10 cellular contexts compared by ENCODE assay signal in genomic region chr4:88759039-88759631, GRCh38.
A peak's percentile ranks its signal among the peaks of the same experiment; 100 is the strongest.
DNase-seq lines count a peak whose midpoint lies in the region; ATAC-seq and TF ChIP-seq lines count a peak whose summit lies in the region.
"Had no signal": no experiment of that assay in that cellular context is flagged by ENCODE, and none has a peak within 500 bp of the region (broad histone marks: within the 10 kb centered on the region; RNA-seq: fewer than 3 reads in every experiment).

No MANE protein-coding gene starts in this region.

- H4K5ac ChIP-seq in H9 (ENCODE audit: insufficient read length, low read depth, low read length) = no peak overlapping the region

- H4K8ac ChIP-seq in H9 (replicated peaks; ENCODE audit: insufficient read length, low read depth, low read length) = no peak overlapping the region

- H3K4me1 Mint-ChIP-seq in H9 = peaks cover 24 to 31% of the 10 kb centered on the region in 2 experiments

- DNase-seq in H9 = no peak
- DNase-seq in SK-N-MC (ENCODE audit: low read depth, low spot score) = peak; percentile 96
- DNase-seq in fibroblast of the conjunctiva (ENCODE audit: low read depth) = peak; percentile 59
- DNase-seq in psoas muscle = no peak
- DNase-seq in DMS114 treated with DMSO at 0.1 percent for 48 hours (lab: John Stamatoyannopoulos, UW; ENCODE audit: unreplicated experiment) = no peak
- DNase-seq in medulla oblongata (ENCODE audit: extremely low spot score) = no peak
- DNase-seq: activated T-cell treated with anti-CD3 and anti-CD28 coated beads, Interleukin-2, amount 50 U/mL, for 72 hours; SJCRH30 had no signal

- H3K36me3 ChIP-seq in SK-N-MC (ENCODE audit: insufficient read depth, low read length) (no peaks in the 10 kb centered on the region), psoas muscle (ENCODE audit: insufficient read depth in 1 of 2, low read depth in 1 of 2) (peaks cover 0 to 28% of the 10 kb centered on the region in 2 donors)
- H3K36me3 ChIP-seq: SJCRH30 had no signal

- H3K27me3 Mint-ChIP-seq in H9 (ENCODE audit: low read depth) = no peaks in the 10 kb centered on the region

- H3K9me3 ChIP-seq in H9 (ENCODE audit: control insufficient read depth, low read depth, low read length) (no peaks in the 10 kb centered on the region), SK-N-MC (ENCODE audit: low read depth, low read length) (no peaks in the 10 kb centered on the region), psoas muscle (no peaks in the 10 kb centered on the region)
- H3K9me3 ChIP-seq: SJCRH30 had no signal

- no peak overlapping the region for H3T11ph ChIP-seq in H9 (ENCODE audit: low read length)

- no peak overlapping the region for H2AK5ac ChIP-seq in H9 (ENCODE audit: insufficient read length, low read length)

- H3K4me1 ChIP-seq in H9 (ENCODE audit: insufficient read depth, low read length) (peaks cover 2% of the 10 kb centered on the region; the same call in 1 of the 2 replicates), psoas muscle (peaks cover 24% of the 10 kb centered on the region)

- H3K9ac ChIP-seq in H9 (ENCODE audit: extremely low read depth, insufficient read length, low read length) (no peak overlapping the region), SK-N-MC (ENCODE audit: insufficient read length) (no peak overlapping the region)

- intact Hi-C loops in psoas muscle (cut with DNase I) = no loop called here

- H2BK12ac ChIP-seq in H9 (ENCODE audit: insufficient read length, low read depth, low read length) = no peak overlapping the region

- H4K20me1 ChIP-seq in H9 (ENCODE audit: control insufficient read depth, insufficient read depth, insufficient read length) = no peaks in the 10 kb centered on the region

- no peak overlapping the region for H3K56ac ChIP-seq in H9 (ENCODE audit: insufficient read length, low read depth, low read length)

- H3K4me3 ChIP-seq in SK-N-MC (peak overlapping the region; percentile 71), psoas muscle (peak overlapping the region; percentile 55)
- H3K4me3 ChIP-seq: SJCRH30 had no signal

- WGBS in H9 (ENCODE audit: extremely low coverage, insufficient read length, low lambda C conversion rate) = no CpG with 5 or more reads among the region's 10 CpGs
- 27 to 35% (median 34%) methylated on average over 10 of the region's 10 CpGs for WGBS in psoas muscle, 3 donors

- no peak overlapping the region for H2BK5ac ChIP-seq in H9 (ENCODE audit: insufficient read length, low read length)

- H3K4me3 Mint-ChIP-seq in H9 = peak overlapping the region in 1 of 2 experiments; percentile 13; a peak in 2 of 5 replicates
- H3K4me3 Mint-ChIP-seq: activated T-cell treated with anti-CD3 and anti-CD28 coated beads, Interleukin-2, amount 50 U/mL, for 72 hours had no signal

- no peaks in the 10 kb centered on the region for H3K79me1 ChIP-seq in H9 (ENCODE audit: insufficient read depth, low read depth, low read length, poor library complexity, severe bottlenecking)

- H3K27ac ChIP-seq in H9 (ENCODE audit: insufficient read length, low read depth, low read length) = no peak overlapping the region
- peak overlapping the region; percentile 93 for H3K27ac ChIP-seq in SK-N-MC
- peak overlapping the region; percentile 56 for H3K27ac ChIP-seq in psoas muscle
- H3K27ac ChIP-seq: SJCRH30 had no signal

- H3K27me3 ChIP-seq in H9 (ENCODE audit: insufficient read depth, low read length) = no peaks in the 10 kb centered on the region
- no peaks in the 10 kb centered on the region for H3K27me3 ChIP-seq in psoas muscle (ENCODE audit: insufficient read depth in 3 of 3, low read length in 2 of 3)
- H3K27me3 ChIP-seq: SJCRH30 had no signal

- H3K79me2 ChIP-seq in H9 (ENCODE audit: insufficient read depth, low read length) = no peaks in the 10 kb centered on the region

- H3K27ac Mint-ChIP-seq in H9 = peak overlapping the region; percentile 17 to 90 (median 79)
- H3K27ac Mint-ChIP-seq: activated T-cell treated with anti-CD3 and anti-CD28 coated beads, Interleukin-2, amount 50 U/mL, for 72 hours had no signal

- H3K23me2 ChIP-seq in H9 (ENCODE audit: insufficient read length, low read depth, low read length, poor library complexity, severe bottlenecking) = no peaks in the 10 kb centered on the region

- no peak overlapping the region for H3K23ac ChIP-seq in H9 (ENCODE audit: insufficient read length, low read depth, low read length)

- H3K4me2 ChIP-seq in H9 (ENCODE audit: insufficient read depth, insufficient read length, low read length) = no peak overlapping the region

- H2BK15ac ChIP-seq in H9 (ENCODE audit: low read depth, low read length) = no peak overlapping the region

- no peaks in the 10 kb centered on the region for H3K36me3 Mint-ChIP-seq in H9 (ENCODE audit: insufficient read depth in 1 of 3, low read depth in 3 of 3)

- no peak overlapping the region for H2AFZ ChIP-seq in H9 (ENCODE audit: low read length)

- ATAC-seq in psoas muscle = peak; percentile 40 to 75 (median 54)
- no peak for ATAC-seq in GM18870 (IDR thresholded peaks at IDR 0.05; ENCODE audit: unreplicated experiment)
- ATAC-seq in HG03039 (IDR thresholded peaks at IDR 0.05; ENCODE audit: unreplicated experiment) = no peak
- ATAC-seq: activated T-cell treated with anti-CD3 and anti-CD28 coated beads, Interleukin-2, amount 50 U/mL, for 72 hours had no signal

- no peak overlapping the region for H3K4ac ChIP-seq in H9 (ENCODE audit: low read depth, low read length)

- H4K91ac ChIP-seq in H9 (ENCODE audit: insufficient read length, low read depth, low read length) = no peak overlapping the region

- H2BK120ac ChIP-seq in H9 (ENCODE audit: low read depth, low read length, poor library complexity, severe bottlenecking) = no peak overlapping the region

- no peak overlapping the region for H3K18ac ChIP-seq in H9 (ENCODE audit: insufficient read length, low read depth, low read length)

- no peaks in the 10 kb centered on the region for H3K9me3 Mint-ChIP-seq in H9
- H3K9me3 Mint-ChIP-seq: activated T-cell treated with anti-CD3 and anti-CD28 coated beads, Interleukin-2, amount 50 U/mL, for 72 hours had no signal

- TF ChIP-seq CTCF in H9 (conservative IDR thresholded peaks at IDR 0.05) (no peak), psoas muscle (IDR thresholded peaks at IDR 0.05) (no peak)

- 0 out of 2 replicates have a peak overlapping the region, but pooled peaks have one; percentile 27 for H3K14ac ChIP-seq in H9 (ENCODE audit: insufficient read depth, low read length)

- H2BK20ac ChIP-seq in H9 (ENCODE audit: low read depth, low read length, poor library complexity, severe bottlenecking) = no peak overlapping the region

Comparison
In these comparisons a context has a peak if more than half of its experiments do, and no peak if none do; other contexts are left out.
1. DNase-seq: peak in SK-N-MC (single experiment) and fibroblast of the conjunctiva (single experiment); none in H9 (single experiment), psoas muscle (0 of 2), DMS114 treated with DMSO at 0.1 percent for 48 hours (single experiment) and medulla oblongata (single experiment).
2. ATAC-seq: peak in psoas muscle (4 of 4); none in GM18870 (single experiment) and HG03039 (single experiment).